ENCODE assay signal across 8 cellular contexts in the genomic region with DNA sequence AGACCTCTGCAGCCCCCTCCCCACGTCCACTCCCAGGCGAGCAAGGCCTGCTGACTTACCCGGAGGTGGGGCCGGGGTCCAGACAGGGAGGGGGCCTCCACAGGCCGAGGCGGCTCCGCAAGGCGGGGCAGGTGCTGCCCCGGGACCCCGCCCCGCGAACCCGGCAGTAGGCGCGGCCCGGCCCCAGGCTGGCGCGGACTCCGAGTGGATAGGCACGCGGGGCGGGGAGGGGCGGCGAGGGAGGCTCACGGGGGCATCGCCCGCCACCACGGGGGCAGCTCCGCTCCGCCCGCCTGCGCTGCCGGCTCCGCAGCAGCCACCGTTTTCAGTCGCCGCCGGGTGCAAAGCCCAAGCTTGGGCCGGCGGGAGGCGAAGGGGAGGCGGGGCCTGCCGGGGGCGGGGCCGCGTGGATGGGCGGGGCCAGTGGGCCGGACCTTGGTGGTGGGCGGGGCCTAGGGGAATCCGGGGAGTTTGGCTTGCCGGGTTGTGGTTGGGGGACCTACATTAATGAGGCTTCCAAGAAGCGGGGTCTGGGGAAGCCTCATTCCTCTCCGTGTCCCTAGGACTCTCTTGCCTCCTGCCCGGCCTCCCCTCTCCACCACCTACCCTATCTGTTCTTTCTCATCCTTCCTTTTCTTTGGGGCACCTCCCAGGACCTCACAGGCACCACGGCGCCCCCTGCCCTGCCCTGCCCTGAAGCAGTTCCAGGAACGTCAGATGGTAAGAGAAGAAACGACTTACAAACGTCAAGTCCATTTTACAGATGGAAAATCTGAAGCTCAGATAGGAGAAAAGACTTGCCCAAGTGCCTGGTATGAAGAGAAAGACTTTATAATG. TPM values are rescaled to one million over a fixed set of nuclear protein-coding genes. Genes with fewer than 3 reads are reported as not detected.
DNase-seq lines count a peak whose midpoint lies in the region; ATAC-seq and TF ChIP-seq lines count a peak whose summit lies in the region.

A gene (minus strand): TSS at position 348 of the 837 bp plus-strand sequence. CDS start 23,757 bp downstream, outside the sequence.

- H3K4me1 ChIP-seq in SK-N-SH (ENCODE audit: control insufficient read depth in 1 of 2, insufficient read depth in 2 of 2, low read depth in 1 of 2, low read length in 1 of 2), result peaks cover 15 to 50% of the 10 kb centered on the region in 2 experiments; a peak in 2 of 4 replicates
- H3K4me1 ChIP-seq in transverse colon, result peaks cover 0 to 28% (median 14%) of the 10 kb centered on the region in 4 donors

- no peaks in the 10 kb centered on the region for H3K9me2 ChIP-seq in SK-N-SH

- no peak for TF ChIP-seq POLR2A in transverse colon (IDR thresholded peaks at IDR 0.05)

- H4K20me1 ChIP-seq in SK-N-SH (ENCODE audit: insufficient read depth), result no peaks in the 10 kb centered on the region

- intact Hi-C loops in Right ventricle myocardium superior (cut with DNase I), result loop anchor here (5.0 kb wide), 1 partner anchor 38 kb away; no protein-coding TSS in a partner anchor
- intact Hi-C loops in transverse colon (cut with DNase I; ENCODE audit: low total_unique reads), result no loop called here

- peak within 1 kb of the TSS; percentile 73 for H3K4me2 ChIP-seq in SK-N-SH

- H3K4me3 ChIP-seq in LNCaP clone FGC (ENCODE audit: low read depth, low read length) (peak within 1 kb of the TSS; percentile 47), SK-N-SH (ENCODE audit: low read depth in 2 of 2, low read length in 1 of 2) (peak within 1 kb of the TSS; percentile 65 to 74), transverse colon (peak within 1 kb of the TSS; percentile 55 to 68 (median 64))

- peaks cover 3% of the 10 kb centered on the region for H3F3A ChIP-seq in SK-N-SH (replicated peaks; ENCODE audit: insufficient read depth)

- peak within 1 kb of the TSS in 1 of 2 experiments; percentile 96; a peak in 2 of 4 replicates for H3K27ac ChIP-seq in SK-N-SH (ENCODE audit: low read depth in 2 of 2, low read length in 1 of 2)
- peak within 1 kb of the TSS; percentile 47 to 71 (median 56) for H3K27ac ChIP-seq in transverse colon

- peak; percentile 62 for ATAC-seq in GM21786 (IDR thresholded peaks at IDR 0.05; ENCODE audit: unreplicated experiment)
- peak; percentile 97 for ATAC-seq in Right ventricle myocardium superior (ENCODE audit: poor library complexity)

- no peaks in the 10 kb centered on the region for H3K27me3 ChIP-seq in SK-N-SH (ENCODE audit: insufficient read depth)
- no peaks in the 10 kb centered on the region for H3K27me3 ChIP-seq in transverse colon

- H2AFZ ChIP-seq in SK-N-SH (ENCODE audit: low read depth), result peak within 1 kb of the TSS; percentile 87

- H3K36me3 ChIP-seq in SK-N-SH (replicated peaks in 1 of 2; ENCODE audit: control insufficient read depth in 1 of 2, insufficient read depth in 2 of 2, low read length in 1 of 2) (no peaks in the 10 kb centered on the region), transverse colon (no peaks in the 10 kb centered on the region)

- TF ChIP-seq EP300 in SK-N-SH (IDR thresholded peaks at IDR 0.05; ENCODE audit: borderline replicate concordance in 1 of 2, low read depth in 1 of 2, low read length in 1 of 2), result no peak
- no peak for TF ChIP-seq EP300 in transverse colon (IDR thresholded peaks at IDR 0.05; ENCODE audit: low read depth)

- peak; percentile 85 for DNase-seq in DMS53 (lab: John Stamatoyannopoulos, UW)
- DNase-seq in LNCaP clone FGC (ENCODE audit: low read depth), result no peak
- peak; percentile 97 for DNase-seq in SK-N-SH
- DNase-seq in activated naive CD4-positive, alpha-beta T cell treated with anti-CD3 and anti-CD28 coated beads, Interleukin-2, amount 50 U/mL, for 16 hours, result peak; percentile 75
- DNase-seq in Right ventricle myocardium superior, result peak; percentile 88
- DNase-seq in pons (ENCODE audit: low spot score), result peak; percentile 35
- DNase-seq in transverse colon, result peak; percentile 87

- in situ Hi-C loops in transverse colon (cut with MboI; ENCODE audit: low pct_ligation_motif_present in 1 of 4, low pct_unique_long_range_greater_than_20kb in 1 of 4, low sequenced_read_pairs in 3 of 4), result no loop called here

- H3K79me2 ChIP-seq in SK-N-SH (ENCODE audit: insufficient read depth), result no peaks in the 10 kb centered on the region

- no peak for TF ChIP-seq RAD21 in SK-N-SH (IDR thresholded peaks at IDR 0.05; ENCODE audit: low read length)

- WGBS in SK-N-SH (ENCODE audit: low lambda C conversion rate), result 2% methylated on average over 23 of the region's 59 CpGs
- 0 to 1% methylated on average over 4 to 43 of the region's 59 CpGs for WGBS in transverse colon (ENCODE audit: low coverage in 1 of 2), 2 donors

- H3K9me3 ChIP-seq in SK-N-SH, result no peaks in the 10 kb centered on the region
- no peaks in the 10 kb centered on the region for H3K9me3 ChIP-seq in transverse colon

- H3K9ac ChIP-seq in SK-N-SH, result peak within 1 kb of the TSS; percentile 63; the same call in 1 of the 2 replicates

- POLR2A ChIA-PET in SK-N-SH (lab: Yijun Ruan, JAX), result interaction anchor here (0.6 to 4.4 kb wide), 2 partner anchors 26 to 480 kb away, joined by 4 to 30 read pairs; a partner anchor contains a TSS

- CTCF ChIA-PET in SK-N-SH (lab: Yijun Ruan, JAX), result interaction anchor here (0.7 to 3.2 kb wide), 5 partner anchors 8 to 274 kb away, joined by 3 to 13 read pairs (median 5); no protein-coding TSS in a partner anchor

- TF ChIP-seq CTCF in LNCaP clone FGC (IDR thresholded peaks at IDR 0.05; ENCODE audit: control insufficient read depth, extremely low read depth, insufficient read depth) (peak; percentile 26; the same call in 1 of the 2 replicates), SK-N-SH (IDR thresholded peaks at IDR 0.05) (peak; percentile 51), transverse colon (IDR thresholded peaks at IDR 0.05) (peak in 1 of 5 experiments; percentile 11)

TF ChIP-seq in SK-N-SH, 30 proteins besides CTCF, POLR2A, EP300 and RAD21:
- no peak for TF ChIP-seq RCOR1 (IDR thresholded peaks at IDR 0.05; ENCODE audit: low read length)
- no peak for TF ChIP-seq RFX5 (IDR thresholded peaks at IDR 0.05; ENCODE audit: low read length)
- TF ChIP-seq SMC3 (IDR thresholded peaks at IDR 0.05; ENCODE audit: low read depth, low read length), result 0 out of 2 replicates have a peak, but pooled peaks have one; percentile 9
- peak; percentile 54; the same call in 1 of the 2 replicates for TF ChIP-seq MXI1 (IDR thresholded peaks at IDR 0.05; ENCODE audit: low read depth, low read length)

RNA-seq across cellular contexts. Expression of the gene that starts here (rescaled TPM):
- 1.9 and 2.9 TPM in 2 replicates for polyA plus RNA-seq in SK-N-SH (2012; rRNA removed)
- polyA plus RNA-seq in SK-N-SH (2012; cell fraction: cytosol; rRNA removed), result 1.1 and 1.6 TPM in 2 replicates
- 3.5 and 4.9 TPM in 2 replicates for polyA plus RNA-seq in SK-N-SH (2012; cell fraction: nucleus; rRNA removed)
- total RNA-seq in Right ventricle myocardium superior (0.81 TPM), transverse colon (10 to 100 TPM in 1 of 4 donors, 1 to 10 TPM in 3; 1.9 to 14.7 (median 5.4) TPM)

Comparison
In these comparisons a context has a peak if more than half of its experiments do, and no peak if none do; other contexts are left out.
1. Peak in DNase-seq and ATAC-seq in Right ventricle myocardium superior; RNA of the gene not detected or under 1 TPM.